8 cellular contexts compared by ENCODE assay signal in genomic region chr2:176088048-176088936, GRCh38. TPM values are rescaled to one million over a fixed set of nuclear protein-coding genes. Genes with fewer than 3 reads are reported as not detected.
DNase-seq lines count a peak whose midpoint lies in the region; ATAC-seq, FAIRE-seq and TF ChIP-seq lines count a peak whose summit lies in the region.

No MANE protein-coding gene starts in this region.

- DNase-seq in COLO668 (lab: John Stamatoyannopoulos, UW; ENCODE audit: unreplicated experiment) (peak; percentile 74), GM20000 (ENCODE audit: low spot score) (no peak), NCI-H345 treated with DMSO at 0.1 percent for 48 hours (lab: John Stamatoyannopoulos, UW; ENCODE audit: unreplicated experiment) (peak; percentile 64), GM12878 (ENCODE audit: low read depth, low spot score) (no peak)
- no peak for DNase-seq in effector memory CD4-positive, alpha-beta T cell

- ATAC-seq in GM12878 (peak; percentile 77), HG02571 (IDR thresholded peaks at IDR 0.05; ENCODE audit: unreplicated experiment) (no peak)

- in situ Hi-C loops in GM12878 (cut with MboI) = no loop called here

- H3K9ac ChIP-seq in GM12878 (ENCODE audit: control insufficient read depth, insufficient read depth, low read length) (no peak overlapping the region), iPS-20b (ENCODE audit: low read depth, low read length) (no peak overlapping the region), skeletal muscle satellite cell (ENCODE audit: low read depth, low read length) (no peak overlapping the region)

- no peaks in the 10 kb centered on the region for H3K4me1 ChIP-seq in GM12878 (ENCODE audit: control insufficient read depth, insufficient read depth, low read length)
- peaks cover 4% of the 10 kb centered on the region; the same call in 1 of the 2 replicates for H3K4me1 ChIP-seq in iPS-20b (ENCODE audit: insufficient read depth, low read length)
- H3K4me1 ChIP-seq in skeletal muscle satellite cell (ENCODE audit: control insufficient read depth, insufficient read depth, low read length) = peaks cover 11% of the 10 kb centered on the region
- H3K4me1 ChIP-seq in effector memory CD4-positive, alpha-beta T cell (ENCODE audit: control insufficient read depth, insufficient read depth, low read length, poor library complexity, severe bottlenecking) = peaks cover 4% of the 10 kb centered on the region

- TF ChIP-seq POLR2A in GM12878 (IDR thresholded peaks at IDR 0.05; ENCODE audit: low read depth, low read length) = no peak

- POLR2A ChIA-PET in GM12878 (lab: Charles Lee) = no interaction called here

- H3K27me3 ChIP-seq in GM12878 (replicated peaks in 1 of 2; ENCODE audit: control insufficient read depth in 2 of 2, insufficient read depth in 2 of 2, low read length in 1 of 2) = peaks cover 13 to 28% of the 10 kb centered on the region in 2 experiments
- H3K27me3 ChIP-seq in iPS-20b (ENCODE audit: insufficient read depth, low read length) = peaks cover 100% of the 10 kb centered on the region
- peaks cover 92% of the 10 kb centered on the region for H3K27me3 ChIP-seq in skeletal muscle satellite cell (ENCODE audit: control insufficient read depth, insufficient read depth, low read length)
- peaks cover 92% of the 10 kb centered on the region for H3K27me3 ChIP-seq in effector memory CD4-positive, alpha-beta T cell (replicated peaks; ENCODE audit: control insufficient read depth, insufficient read depth, low read length, poor library complexity, severe bottlenecking)

- no peaks in the 10 kb centered on the region for H3K36me3 ChIP-seq in GM12878 (ENCODE audit: control insufficient read depth in 2 of 2, insufficient read depth in 2 of 2, low read length in 1 of 2)
- no peaks in the 10 kb centered on the region for H3K36me3 ChIP-seq in iPS-20b (ENCODE audit: insufficient read depth, low read depth, low read length)
- H3K36me3 ChIP-seq in skeletal muscle satellite cell (ENCODE audit: insufficient read depth, low read length) = no peaks in the 10 kb centered on the region
- H3K36me3 ChIP-seq in effector memory CD4-positive, alpha-beta T cell (ENCODE audit: control insufficient read depth, insufficient read depth, low read length) = no peaks in the 10 kb centered on the region

- peak overlapping the region; percentile 46 for H2AFZ ChIP-seq in GM12878 (ENCODE audit: control insufficient read depth, low read depth, low read length)

- H4K20me1 ChIP-seq in GM12878 (ENCODE audit: control insufficient read depth, insufficient read depth) = no peaks in the 10 kb centered on the region

- SMC1A ChIA-PET in GM12878 (lab: Charles Lee; ENCODE audit: uncharacterized antibody, unreplicated experiment) = interaction anchor here (0.7 to 1.3 kb wide), 3 partner anchors 9 to 672 kb away, joined by 3 read pairs; no protein-coding TSS in a partner anchor

- intact Hi-C loops in GM12878 (cut with micrococcal nuclease; ENCODE audit: unreplicated experiment) = loop anchor here (10.0 kb wide), 1 partner anchor 203 kb away; no protein-coding TSS in a partner anchor

- H3K9me3 ChIP-seq in GM12878 (replicated peaks; ENCODE audit: control insufficient read depth, insufficient read depth, low read length) (no peaks in the 10 kb centered on the region; the same call in 2 of the 3 replicates), iPS-20b (ENCODE audit: insufficient read depth, low read depth, low read length) (peaks cover 14% of the 10 kb centered on the region; the same call in 1 of the 2 replicates), skeletal muscle satellite cell (replicated peaks; ENCODE audit: low read length) (no peaks in the 10 kb centered on the region)
- peaks cover 12% of the 10 kb centered on the region for H3K9me3 ChIP-seq in effector memory CD4-positive, alpha-beta T cell (ENCODE audit: control insufficient read depth, low read length)

- RAD21 ChIA-PET in GM12878 (lab: Charles Lee; ENCODE audit: unreplicated experiment) = interaction anchor here (2.4 kb wide), 1 partner anchor 398 kb away, joined by 9 read pairs; no protein-coding TSS in a partner anchor

- TF ChIP-seq EP300 in GM12878 (IDR thresholded peaks at IDR 0.05; ENCODE audit: borderline replicate concordance in 1 of 2, control insufficient read depth in 1 of 2, low read depth in 2 of 2, low read length in 2 of 2) = no peak

- CTCF ChIA-PET in GM12878 (lab: Yijun Ruan, JAX) = interaction anchor here (1.1 to 2.2 kb wide), 6 partner anchors 9 to 837 kb away, joined by 3 to 15 read pairs (median 4); no protein-coding TSS in a partner anchor

- no TSS peak for BruUV-seq in GM12878 (replicated peaks; lab: Mats Ljungman, UMichigan)

- H3K4me3 ChIP-seq in GM12878 (no peak overlapping the region), iPS-20b (ENCODE audit: low read length) (peak overlapping the region; percentile 36; the same call in 1 of the 2 replicates), skeletal muscle satellite cell (ENCODE audit: low read length) (peak overlapping the region; percentile 57)
- no peak overlapping the region for H3K4me3 ChIP-seq in effector memory CD4-positive, alpha-beta T cell (ENCODE audit: insufficient read depth, low read depth, low read length, poor library complexity, severe bottlenecking)

- 15% methylated on average over 49 of the region's 49 CpGs for WGBS in GM12878 (ENCODE audit: insufficient coverage, insufficient replicate concordance, low lambda C conversion rate, missing lambda C conversion rate)

- FAIRE-seq in GM12878 (lab: Jason Lieb, UNC) = no peak

- H3K4me2 ChIP-seq in GM12878 (ENCODE audit: control insufficient read depth, insufficient read depth) (no peak overlapping the region), skeletal muscle satellite cell (ENCODE audit: low read length) (peak overlapping the region; percentile 77)

- peak; percentile 63 for TF ChIP-seq RAD21 in GM12878 (IDR thresholded peaks at IDR 0.05; ENCODE audit: insufficient read depth, low read depth, low read length)

- H3K27ac ChIP-seq in GM12878 (ENCODE audit: control insufficient read depth, insufficient read depth) = no peak overlapping the region
- no peak overlapping the region for H3K27ac ChIP-seq in iPS-20b (ENCODE audit: low read length)
- no peak overlapping the region for H3K27ac ChIP-seq in effector memory CD4-positive, alpha-beta T cell (ENCODE audit: insufficient read depth, low read length, poor library complexity, severe bottlenecking)

- TF ChIP-seq CTCF in GM20000 (IDR thresholded peaks at IDR 0.05; ENCODE audit: extremely low read depth, missing control alignments) (peak; percentile 37), GM12878 (IDR thresholded peaks at IDR 0.05 in 2 of 3, conservative IDR thresholded peaks at IDR 0.05 in 1 of 3; ENCODE audit: control insufficient read depth in 2 of 3, extremely low read depth in 1 of 3, insufficient read depth in 1 of 3, low read depth in 3 of 3, low read length in 3 of 3) (peak; percentile 65 to 75 (median 73))

- no peaks in the 10 kb centered on the region for H3K79me2 ChIP-seq in GM12878 (ENCODE audit: control insufficient read depth, insufficient read depth, low read length)

RNA-seq across cellular contexts. Expression of gene HOXD13, which starts 4.2 kb away (rescaled TPM):
- total RNA-seq in GM12878 (2013; cell fraction: nucleolus; rRNA removed) = not detected in 2 replicates
- total RNA-seq in GM12878 (2014; rRNA removed) (not detected in 2 replicates), GM12878 (2014; rRNA removed; fragmentation: Illumina TruSeq; extraction: Trizol) (not detected in 2 replicates), GM12878 (2021) (not detected in 2 replicates)
- polyA plus RNA-seq in GM12878 (2011; ENCODE audit: low read depth) = not detected
- polyA plus RNA-seq in GM12878 (2011; rRNA removed) (not detected in 2 replicates), GM12878 (2014; fragmentation: Illumina TruSeq; extraction: Trizol) (not detected in 2 replicates), GM12878 (2014; fragmentation: Nextera tagmentation; extraction: Ambion mirVana) (not detected), GM12878 (2014; rRNA removed) (not detected in 2 replicates), GM12878 (2016; fragmentation: Nextera tagmentation; extraction: Ambion mirVana) (not detected)
- polyA plus RNA-seq in GM12878 (2011; cell fraction: cytosol; rRNA removed) = not detected in 2 replicates
- not detected in 2 replicates for polyA plus RNA-seq in GM12878 (2011; cell fraction: nucleus; rRNA removed)
- not detected in 2 replicates for polyA plus RNA-seq in GM12878 (2012)
- not detected in 2 replicates for polyA minus RNA-seq in GM12878 (2011; rRNA and poly(A)+ RNA removed)
- polyA minus RNA-seq in GM12878 (2011; cell fraction: cytosol; rRNA and poly(A)+ RNA removed) = not detected in 2 replicates
- polyA minus RNA-seq in GM12878 (2011; cell fraction: nucleus; rRNA and poly(A)+ RNA removed) = not detected in 2 replicates
- total RNA-seq in skeletal muscle satellite cell (2012; rRNA removed) = not detected in 2 replicates

RNA-seq across cellular contexts. Expression of gene EVX2, which starts 4.5 kb away (rescaled TPM):
- total RNA-seq in GM12878 (2013; cell fraction: nucleolus; rRNA removed) = not detected in 2 replicates
- not detected in 2 replicates for total RNA-seq in GM12878 (2014; rRNA removed)
- total RNA-seq in GM12878 (2014; rRNA removed; fragmentation: Illumina TruSeq; extraction: Trizol) = not detected in 2 replicates
- not detected in 2 replicates for total RNA-seq in GM12878 (2021)
- polyA plus RNA-seq in GM12878 (2011; ENCODE audit: low read depth) = not detected
- polyA plus RNA-seq in GM12878 (2011; rRNA removed) = not detected in 2 replicates
- polyA plus RNA-seq in GM12878 (2011; cell fraction: cytosol; rRNA removed) = not detected in 2 replicates
- not detected in 2 replicates for polyA plus RNA-seq in GM12878 (2011; cell fraction: nucleus; rRNA removed)
- polyA plus RNA-seq in GM12878 (2012) = not detected in 2 replicates
- polyA plus RNA-seq in GM12878 (2014; fragmentation: Illumina TruSeq; extraction: Trizol) = not detected in 2 replicates
- not detected for polyA plus RNA-seq in GM12878 (2014; fragmentation: Nextera tagmentation; extraction: Ambion mirVana)
- not detected in 2 replicates for polyA plus RNA-seq in GM12878 (2014; rRNA removed)
- not detected for polyA plus RNA-seq in GM12878 (2016; fragmentation: Nextera tagmentation; extraction: Ambion mirVana)
- polyA minus RNA-seq in GM12878 (2011; rRNA and poly(A)+ RNA removed) = not detected in 2 replicates
- not detected in 2 replicates for polyA minus RNA-seq in GM12878 (2011; cell fraction: cytosol; rRNA and poly(A)+ RNA removed)
- polyA minus RNA-seq in GM12878 (2011; cell fraction: nucleus; rRNA and poly(A)+ RNA removed) = not detected in 2 replicates
- total RNA-seq in skeletal muscle satellite cell (2012; rRNA removed) = not detected in 2 replicates

RNA-seq across cellular contexts. Expression of gene HOXD12, which starts 11.3 kb away (rescaled TPM):
- not detected in 2 replicates for total RNA-seq in GM12878 (2013; cell fraction: nucleolus; rRNA removed)
- total RNA-seq in GM12878 (2014; rRNA removed) (not detected in 2 replicates), GM12878 (2014; rRNA removed; fragmentation: Illumina TruSeq; extraction: Trizol) (not detected in 2 replicates), GM12878 (2021) (not detected in 2 replicates)
- polyA plus RNA-seq in GM12878 (2011; ENCODE audit: low read depth) = not detected
- polyA plus RNA-seq in GM12878 (2011; rRNA removed) (not detected in 2 replicates), GM12878 (2014; fragmentation: Illumina TruSeq; extraction: Trizol) (not detected in 2 replicates), GM12878 (2014; fragmentation: Nextera tagmentation; extraction: Ambion mirVana) (not detected), GM12878 (2014; rRNA removed) (not detected in 2 replicates), GM12878 (2016; fragmentation: Nextera tagmentation; extraction: Ambion mirVana) (not detected)
- not detected in 2 replicates for polyA plus RNA-seq in GM12878 (2011; cell fraction: cytosol; rRNA removed)
- polyA plus RNA-seq in GM12878 (2011; cell fraction: nucleus; rRNA removed) = not detected in 2 replicates
- polyA plus RNA-seq in GM12878 (2012) = not detected in 2 replicates
- not detected in 2 replicates for polyA minus RNA-seq in GM12878 (2011; rRNA and poly(A)+ RNA removed)
- not detected in 2 replicates for polyA minus RNA-seq in GM12878 (2011; cell fraction: cytosol; rRNA and poly(A)+ RNA removed)
- not detected in 2 replicates for polyA minus RNA-seq in GM12878 (2011; cell fraction: nucleus; rRNA and poly(A)+ RNA removed)
- not detected in 2 replicates for total RNA-seq in skeletal muscle satellite cell (2012; rRNA removed)

RNA-seq across cellular contexts. Expression of gene HOXD11, which starts 18.8 kb away (rescaled TPM):
- total RNA-seq in GM12878 (2013; cell fraction: nucleolus; rRNA removed) = not detected in 2 replicates
- total RNA-seq in GM12878 (2014; rRNA removed) (not detected in 2 replicates), GM12878 (2014; rRNA removed; fragmentation: Illumina TruSeq; extraction: Trizol) (not detected in 2 replicates), GM12878 (2021) (not detected in 2 replicates)
- polyA plus RNA-seq in GM12878 (2011; ENCODE audit: low read depth) = not detected
- polyA plus RNA-seq in GM12878 (2011; rRNA removed) (not detected in 2 replicates), GM12878 (2014; fragmentation: Illumina TruSeq; extraction: Trizol) (not detected in 2 replicates), GM12878 (2014; fragmentation: Nextera tagmentation; extraction: Ambion mirVana) (not detected), GM12878 (2014; rRNA removed) (not detected in 2 replicates), GM12878 (2016; fragmentation: Nextera tagmentation; extraction: Ambion mirVana) (not detected)
- polyA plus RNA-seq in GM12878 (2011; cell fraction: cytosol; rRNA removed) = not detected in 2 replicates
- not detected in 2 replicates for polyA plus RNA-seq in GM12878 (2011; cell fraction: nucleus; rRNA removed)
- not detected in 2 replicates for polyA plus RNA-seq in GM12878 (2012)
- not detected in 2 replicates for polyA minus RNA-seq in GM12878 (2011; rRNA and poly(A)+ RNA removed)
- 0.94 TPM in 1 of 2 replicates, not detected in the other for polyA minus RNA-seq in GM12878 (2011; cell fraction: cytosol; rRNA and poly(A)+ RNA removed)
- polyA minus RNA-seq in GM12878 (2011; cell fraction: nucleus; rRNA and poly(A)+ RNA removed) = not detected in 2 replicates
- total RNA-seq in skeletal muscle satellite cell (2012; rRNA removed) = not detected in 2 replicates

RNA-seq across cellular contexts. Expression of gene HOXD10, which starts 28.3 kb away (rescaled TPM):
- not detected in 2 replicates for total RNA-seq in GM12878 (2013; cell fraction: nucleolus; rRNA removed)
- total RNA-seq in GM12878 (2014; rRNA removed) (not detected in 2 replicates), GM12878 (2014; rRNA removed; fragmentation: Illumina TruSeq; extraction: Trizol) (not detected in 2 replicates), GM12878 (2021) (not detected in 2 replicates)
- not detected for polyA plus RNA-seq in GM12878 (2011; ENCODE audit: low read depth)
- polyA plus RNA-seq in GM12878 (2011; rRNA removed) (not detected in 2 replicates), GM12878 (2014; fragmentation: Illumina TruSeq; extraction: Trizol) (not detected in 2 replicates), GM12878 (2014; fragmentation: Nextera tagmentation; extraction: Ambion mirVana) (not detected), GM12878 (2014; rRNA removed) (not detected in 2 replicates), GM12878 (2016; fragmentation: Nextera tagmentation; extraction: Ambion mirVana) (not detected)
- not detected in 2 replicates for polyA plus RNA-seq in GM12878 (2011; cell fraction: cytosol; rRNA removed)
- not detected in 2 replicates for polyA plus RNA-seq in GM12878 (2011; cell fraction: nucleus; rRNA removed)
- not detected in 2 replicates for polyA plus RNA-seq in GM12878 (2012)
- not detected in 2 replicates for polyA minus RNA-seq in GM12878 (2011; rRNA and poly(A)+ RNA removed)
- polyA minus RNA-seq in GM12878 (2011; cell fraction: cytosol; rRNA and poly(A)+ RNA removed) = not detected in 2 replicates
- polyA minus RNA-seq in GM12878 (2011; cell fraction: nucleus; rRNA and poly(A)+ RNA removed) = not detected in 2 replicates
- 0.22 and 0.25 TPM in 2 replicates for total RNA-seq in skeletal muscle satellite cell (2012; rRNA removed)

Comparison
In these comparisons a context has a peak if more than half of its experiments do, and no peak if none do; other contexts are left out.
1. DNase-seq: peak in COLO668 (single experiment) and NCI-H345 treated with DMSO at 0.1 percent for 48 hours (single experiment); none in GM20000 (single experiment), GM12878 (single experiment) and effector memory CD4-positive, alpha-beta T cell (0 of 3).
2. H3K4me3 ChIP-seq: peak in iPS-20b (single experiment) and skeletal muscle satellite cell (single experiment); none in GM12878 (single experiment) and effector memory CD4-positive, alpha-beta T cell (single experiment).